Comparison of ENCODE assay signal across 18 cellular contexts in the genomic region with DNA sequence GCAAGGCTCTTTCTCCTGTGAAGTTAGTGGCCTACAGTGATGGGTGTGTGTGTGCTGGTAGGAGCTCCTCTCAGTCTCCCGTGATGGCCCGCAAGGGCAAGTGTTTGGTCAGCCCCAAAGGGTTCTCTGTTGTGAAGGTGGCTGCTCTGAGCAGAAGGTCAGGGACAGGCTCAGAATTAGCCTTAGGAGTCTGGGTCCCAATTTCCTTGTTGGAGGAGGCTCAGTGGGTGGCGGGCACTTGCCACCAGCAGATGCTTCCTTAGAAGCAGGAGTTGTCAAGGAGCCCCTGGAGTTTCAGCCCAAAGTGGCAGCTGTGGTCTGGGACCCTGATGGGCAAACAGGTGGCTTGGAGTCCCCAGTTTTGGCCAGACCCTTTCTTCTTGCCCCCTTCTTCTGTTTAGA.
DNase-seq lines count a peak whose midpoint lies in the region; TF ChIP-seq lines count a peak whose summit lies in the region.
"Had no signal": no experiment of that assay in that cellular context is flagged by ENCODE, and none has a peak within 500 bp of the region (broad histone marks: within the 10 kb centered on the region; RNA-seq: fewer than 3 reads in every experiment).

No MANE protein-coding gene starts in this region.

- H3K27me3 ChIP-seq in adrenal gland = no peaks in the 10 kb centered on the region
- no peaks in the 10 kb centered on the region for H3K27me3 ChIP-seq in stomach
- H3K27me3 ChIP-seq: MG63 had no signal

- H3K9me3 ChIP-seq in adrenal gland (replicated peaks in 1 of 3) (no peaks in the 10 kb centered on the region), stomach (no peaks in the 10 kb centered on the region)
- H3K9me3 ChIP-seq: MG63, prostate gland had no signal

- H3K36me3 ChIP-seq in adrenal gland (replicated peaks in 1 of 2) = no peaks in the 10 kb centered on the region
- no peaks in the 10 kb centered on the region for H3K36me3 ChIP-seq in stomach
- H3K36me3 ChIP-seq: MG63, prostate gland had no signal

- peak; percentile 18 for DNase-seq in D341Med (ENCODE audit: low spot score)
- DNase-seq in adrenal gland = peak in 6 of 7 donors; percentile 2 to 42 (median 10)
- DNase-seq in mesenteric fat pad (ENCODE audit: low spot score) = peak; percentile 72
- peak; percentile 15 for DNase-seq in stomach
- DNase-seq in HEK293T (ENCODE audit: extremely low spot score) = no peak
- no peak for DNase-seq in NCI-H1105 treated with DMSO at 0.1 percent for 48 hours (lab: John Stamatoyannopoulos, UW)
- no peak for DNase-seq in NCI-H1436 treated with DMSO at 0.1 percent for 48 hours (lab: John Stamatoyannopoulos, UW)
- DNase-seq in effector CD4-positive, alpha-beta T cell = no peak
- DNase-seq: activated CD4-positive, alpha-beta T cell treated with anti-CD3 and anti-CD28 coated beads, Interleukin-2, amount 10 ng/mL, durations not matched to agents 24 days and 14 days; AML-193; DMS 273 treated with DMSO at 0.1 percent for 48 hours; MG63; naive B cell; NCI-H2029; NCI-H524 treated with DMSO at 0.1 percent for 48 hours; PC-9 had no signal

- intact Hi-C loops in adrenal gland (cut with DNase I) = no loop called here
- intact Hi-C loops in stomach (cut with DNase I; ENCODE audit: low total_unique reads) = no loop called here

- no peak overlapping the region for H3K4me3 ChIP-seq in adrenal gland
- H3K4me3 ChIP-seq in stomach = no peak overlapping the region
- H3K4me3 ChIP-seq: MG63, PC-9, prostate gland, SK-N-MC had no signal

- 92 to 99% (median 96%) methylated on average over 2 to 3 of the region's 3 CpGs for WGBS in adrenal gland, 4 donors
- 86 to 100% (median 96%) methylated on average over 1 to 3 of the region's 3 CpGs for WGBS in stomach, 5 donors

- CTCF ChIA-PET in HEK293T (lab: Yijun Ruan, JAX) = interaction anchor here (0.6 to 0.8 kb wide), 2 partner anchors 13 to 181 kb away, joined by 3 to 4 read pairs; no protein-coding TSS in a partner anchor

- H3K4me1 ChIP-seq in adrenal gland (replicated peaks in 1 of 2) = peaks cover 34 to 50% of the 10 kb centered on the region in 2 donors
- peaks cover 26 to 74% (median 57%) of the 10 kb centered on the region in 4 donors for H3K4me1 ChIP-seq in stomach
- H3K4me1 ChIP-seq: prostate gland had no signal

- no peak for TF ChIP-seq CTCF in adrenal gland (IDR thresholded peaks at IDR 0.05)
- no peak for TF ChIP-seq CTCF in stomach (IDR thresholded peaks at IDR 0.05)

- TF ChIP-seq POLR2A in adrenal gland (IDR thresholded peaks at IDR 0.05) = no peak
- TF ChIP-seq POLR2A in stomach (IDR thresholded peaks at IDR 0.05) = no peak

- peak overlapping the region in 1 of 5 donors; percentile 84 for H3K27ac ChIP-seq in adrenal gland
- peak overlapping the region in 4 of 5 donors; percentile 58 to 88 (median 82) for H3K27ac ChIP-seq in stomach
- H3K27ac ChIP-seq: SK-N-MC had no signal

- no peak for TF ChIP-seq EP300 in stomach (IDR thresholded peaks at IDR 0.05)

- POLR2A ChIA-PET in HEK293T (lab: Yijun Ruan, JAX) = interaction anchor here (1.0 kb wide), 1 partner anchor 9 kb away, joined by 3 read pairs; no protein-coding TSS in a partner anchor

TF ChIP-seq in HEK293T, 16 proteins besides CTCF, POLR2A, EP300 and RAD21:
- TF ChIP-seq LEF1 (IDR thresholded peaks at IDR 0.05; ENCODE audit: borderline replicate concordance) (no peak), ARNT (IDR thresholded peaks at IDR 0.05) (no peak), CTBP1 (IDR thresholded peaks at IDR 0.05; ENCODE audit: borderline replicate concordance) (no peak), ZNF384 (IDR thresholded peaks at IDR 0.05) (no peak), HDGF (IDR thresholded peaks at IDR 0.05; ENCODE audit: borderline replicate concordance) (no peak), FOXA1 (IDR thresholded peaks at IDR 0.05) (no peak), SP1 (IDR thresholded peaks at IDR 0.05) (no peak), SUZ12 (IDR thresholded peaks at IDR 0.05) (no peak), ELF4 (IDR thresholded peaks at IDR 0.05) (no peak), FOXK2 (IDR thresholded peaks at IDR 0.05) (no peak), BHLHE40 (IDR thresholded peaks at IDR 0.05; ENCODE audit: borderline replicate concordance) (no peak)
- TF ChIP-seq, protein P1, sequence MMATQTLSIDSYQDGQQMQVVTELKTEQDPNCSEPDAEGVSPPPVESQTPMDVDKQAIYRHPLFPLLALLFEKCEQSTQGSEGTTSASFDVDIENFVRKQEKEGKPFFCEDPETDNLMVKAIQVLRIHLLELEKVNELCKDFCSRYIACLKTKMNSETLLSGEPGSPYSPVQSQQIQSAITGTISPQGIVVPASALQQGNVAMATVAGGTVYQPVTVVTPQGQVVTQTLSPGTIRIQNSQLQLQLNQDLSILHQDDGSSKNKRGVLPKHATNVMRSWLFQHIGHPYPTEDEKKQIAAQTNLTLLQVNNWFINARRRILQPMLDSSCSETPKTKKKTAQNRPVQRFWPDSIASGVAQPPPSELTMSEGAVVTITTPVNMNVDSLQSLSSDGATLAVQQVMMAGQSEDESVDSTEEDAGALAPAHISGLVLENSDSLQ (IDR thresholded peaks at IDR 0.05) = no peak

Comparison
In these comparisons a context has a peak if more than half of its experiments do, and no peak if none do; other contexts are left out.
1. DNase-seq: peak in D341Med (single experiment), adrenal gland (6 of 7), mesenteric fat pad (single experiment) and stomach (single experiment); none in HEK293T (single experiment), NCI-H1105 treated with DMSO at 0.1 percent for 48 hours (single experiment), NCI-H1436 treated with DMSO at 0.1 percent for 48 hours (single experiment) and effector CD4-positive, alpha-beta T cell (single experiment).